Comparison of ENCODE assay signal across 8 cellular contexts in genomic region chr4:53908661-53909078, GRCh38.
DNase-seq lines count a peak whose midpoint lies in the region; ATAC-seq and TF ChIP-seq lines count a peak whose summit lies in the region.

No MANE protein-coding gene starts in this region.

- peak; percentile 95 for TF ChIP-seq CTCF in chondrocyte (IDR thresholded peaks at IDR 0.05)

- no peaks in the 10 kb centered on the region for H3K36me3 Mint-ChIP-seq in activated CD4-positive, alpha-beta T cell treated with anti-CD3 and anti-CD28 coated beads, Interleukin-2, amount 10 ng/mL, durations not matched to agents 24 days and 14 days (ENCODE audit: low read depth)
- no peaks in the 10 kb centered on the region for H3K36me3 Mint-ChIP-seq in chondrocyte (ENCODE audit: low read depth)

- no peak overlapping the region for H3K27ac Mint-ChIP-seq in activated CD4-positive, alpha-beta T cell treated with anti-CD3 and anti-CD28 coated beads, Interleukin-2, amount 10 ng/mL, durations not matched to agents 24 days and 14 days
- H3K27ac Mint-ChIP-seq in chondrocyte (ENCODE audit: unreplicated experiment) = peak overlapping the region; percentile 42

- peaks cover 34% of the 10 kb centered on the region for H3K27me3 Mint-ChIP-seq in activated CD4-positive, alpha-beta T cell treated with anti-CD3 and anti-CD28 coated beads, Interleukin-2, amount 10 ng/mL, durations not matched to agents 24 days and 14 days
- no peaks in the 10 kb centered on the region for H3K27me3 Mint-ChIP-seq in chondrocyte (ENCODE audit: low read depth)

- no peak overlapping the region for H3K4me3 Mint-ChIP-seq in activated CD4-positive, alpha-beta T cell treated with anti-CD3 and anti-CD28 coated beads, Interleukin-2, amount 10 ng/mL, durations not matched to agents 24 days and 14 days
- peak overlapping the region; percentile 47 for H3K4me3 Mint-ChIP-seq in chondrocyte (ENCODE audit: unreplicated experiment)

- intact Hi-C loops in activated CD4-positive, alpha-beta T cell treated with anti-CD3 and anti-CD28 coated beads, Interleukin-2, amount 10 ng/mL, durations not matched to agents 24 days and 14 days (cut with micrococcal nuclease) = loop anchor here (1.0 to 5.0 kb wide), 3 partner anchors 22 to 326 kb away; partner anchors contain the start of gene GSX2

- peaks cover 7% of the 10 kb centered on the region for H3K4me1 Mint-ChIP-seq in activated CD4-positive, alpha-beta T cell treated with anti-CD3 and anti-CD28 coated beads, Interleukin-2, amount 10 ng/mL, durations not matched to agents 24 days and 14 days
- H3K4me1 Mint-ChIP-seq in chondrocyte (ENCODE audit: low read depth) = peaks cover 45% of the 10 kb centered on the region

- peak; percentile 68 for DNase-seq in activated CD4-positive, alpha-beta T cell treated with anti-CD3 and anti-CD28 coated beads, Interleukin-2, amount 10 ng/mL, durations not matched to agents 24 days and 14 days
- no peak for DNase-seq in activated CD4-positive, alpha-beta T cell treated with anti-CD3 and anti-CD28 coated beads for 48 hours
- DNase-seq in HuH-7 (ENCODE audit: low spot score) (peak; percentile 78), OCI-M2 (lab: John Stamatoyannopoulos, UW; ENCODE audit: unreplicated experiment) (peak; percentile 40), chondrocyte (ENCODE audit: low spot score) (no peak), left kidney (ENCODE audit: low read depth, low spot score) (peak; percentile 82), stromal cell of bone marrow (ENCODE audit: low read depth) (peak; percentile 82)

- H3K9me3 Mint-ChIP-seq in activated CD4-positive, alpha-beta T cell treated with anti-CD3 and anti-CD28 coated beads, Interleukin-2, amount 10 ng/mL, durations not matched to agents 24 days and 14 days = no peaks in the 10 kb centered on the region
- no peaks in the 10 kb centered on the region for H3K9me3 Mint-ChIP-seq in chondrocyte (ENCODE audit: low read depth)

- ATAC-seq in GM19467 (IDR thresholded peaks at IDR 0.05; ENCODE audit: unreplicated experiment) = no peak

Comparison
In these comparisons a context has a peak if more than half of its experiments do, and no peak if none do; other contexts are left out.
1. DNase-seq: peak in activated CD4-positive, alpha-beta T cell treated with anti-CD3 and anti-CD28 coated beads, Interleukin-2, amount 10 ng/mL, durations not matched to agents 24 days and 14 days (single experiment), HuH-7 (single experiment), OCI-M2 (single experiment), left kidney (single experiment) and stromal cell of bone marrow (single experiment); none in activated CD4-positive, alpha-beta T cell treated with anti-CD3 and anti-CD28 coated beads for 48 hours (single experiment) and chondrocyte (single experiment).